8 cellular contexts compared by ENCODE assay signal in the genomic region with DNA sequence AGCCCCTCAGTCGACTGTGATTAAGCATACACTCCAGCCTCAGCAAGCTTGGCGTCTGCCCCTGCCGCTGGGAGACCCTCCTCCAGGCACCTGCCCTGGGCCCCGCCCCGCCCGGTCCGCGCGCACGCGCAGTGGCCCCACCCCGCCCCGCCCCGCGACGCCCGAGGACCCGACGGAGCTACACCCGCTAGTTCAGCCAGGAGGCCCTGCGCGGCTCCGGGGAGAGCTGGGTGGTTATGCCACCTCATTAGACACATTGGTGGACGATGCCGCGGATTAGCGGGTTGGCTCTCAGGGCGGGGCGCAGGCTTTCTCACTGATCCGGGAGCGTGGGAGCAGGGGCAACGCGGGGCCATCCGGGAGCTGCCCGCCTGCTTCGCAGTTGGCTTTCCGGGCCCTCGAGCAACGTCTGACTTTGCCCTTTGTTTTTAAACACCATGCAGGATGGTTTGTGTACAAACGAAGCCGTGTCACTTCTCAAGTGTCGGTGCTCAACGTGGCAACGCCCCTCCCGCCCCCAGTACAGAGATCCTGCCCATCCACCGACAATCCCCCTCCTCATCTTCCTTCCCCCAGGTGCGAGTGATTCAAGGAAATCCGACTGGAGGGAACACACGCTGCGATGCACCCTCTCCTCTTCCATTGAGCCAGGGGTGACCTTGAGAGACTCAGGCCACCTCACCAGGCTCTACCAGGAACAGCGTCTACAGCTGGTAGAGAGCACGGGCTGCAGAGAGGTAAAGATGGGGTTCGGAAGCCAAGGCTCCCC.
A peak's percentile ranks its signal among the peaks of the same experiment; 100 is the strongest.
DNase-seq lines count a peak whose midpoint lies in the region; ATAC-seq and TF ChIP-seq lines count a peak whose summit lies in the region.

No MANE protein-coding gene starts in this region.

- no peak for TF ChIP-seq CTCF in cardiac muscle cell (IDR thresholded peaks at IDR 0.05; ENCODE audit: low read depth, low read length)
- TF ChIP-seq CTCF in psoas muscle (IDR thresholded peaks at IDR 0.05), result no peak
- TF ChIP-seq CTCF in type B pancreatic cell (conservative IDR thresholded peaks at IDR 0.05), result no peak

- H3K36me3 ChIP-seq in cardiac muscle cell (no peaks in the 10 kb centered on the region), psoas muscle (ENCODE audit: insufficient read depth in 1 of 2, low read depth in 1 of 2) (no peaks in the 10 kb centered on the region)

- WGBS in psoas muscle, 3 donors, result 14 to 15% (median 15%) methylated on average over 49 to 53 of the region's 53 CpGs

- peaks cover 9% of the 10 kb centered on the region for H3K36me3 Mint-ChIP-seq in activated naive CD8-positive, alpha-beta T cell
- no peaks in the 10 kb centered on the region for H3K36me3 Mint-ChIP-seq in type B pancreatic cell

- H3K4me3 ChIP-seq in cardiac muscle cell (peak overlapping the region; percentile 21), psoas muscle (peak overlapping the region; percentile 57)

- ATAC-seq in HG03103 (IDR thresholded peaks at IDR 0.05; ENCODE audit: low read depth, unreplicated experiment) (peak; percentile 63), psoas muscle (peak; percentile 19 to 77 (median 64))

- H3K4me1 ChIP-seq in cardiac muscle cell (ENCODE audit: low read depth), result no peaks in the 10 kb centered on the region
- H3K4me1 ChIP-seq in psoas muscle, result no peaks in the 10 kb centered on the region

- DNase-seq in EL (peak; percentile 30), SHP77 treated with DMSO at 0.1 percent for 48 hours (lab: John Stamatoyannopoulos, UW) (peak; percentile 50), cardiac muscle cell (ENCODE audit: low read depth in 1 of 2, low spot score in 1 of 2) (peak; percentile 49 to 70), psoas muscle (peak; percentile 16 to 59), type B pancreatic cell (ENCODE audit: extremely low spot score, unreplicated experiment) (no peak), SIG-M5 (lab: John Stamatoyannopoulos, UW) (no peak)

- H3K27me3 Mint-ChIP-seq in activated naive CD8-positive, alpha-beta T cell, result no peaks in the 10 kb centered on the region
- H3K27me3 Mint-ChIP-seq in type B pancreatic cell, result peaks cover 26% of the 10 kb centered on the region

- H3K27ac ChIP-seq in cardiac muscle cell (no peak overlapping the region), psoas muscle (no peak overlapping the region)

- H3K9me3 ChIP-seq in cardiac muscle cell (ENCODE audit: low read depth) (no peaks in the 10 kb centered on the region), psoas muscle (peaks cover 4% of the 10 kb centered on the region)

- peaks cover 26% of the 10 kb centered on the region for H3K4me1 Mint-ChIP-seq in activated naive CD8-positive, alpha-beta T cell (ENCODE audit: low read depth)
- peaks cover 13% of the 10 kb centered on the region for H3K4me1 Mint-ChIP-seq in type B pancreatic cell (ENCODE audit: unreplicated experiment)

- peak overlapping the region; percentile 85 for H3K27ac Mint-ChIP-seq in activated naive CD8-positive, alpha-beta T cell
- H3K27ac Mint-ChIP-seq in type B pancreatic cell, result peak overlapping the region; percentile 50

- peaks cover 4% of the 10 kb centered on the region for H3K9me3 Mint-ChIP-seq in activated naive CD8-positive, alpha-beta T cell (ENCODE audit: low read depth)
- peaks cover 5% of the 10 kb centered on the region for H3K9me3 Mint-ChIP-seq in type B pancreatic cell

- peak overlapping the region; percentile 92 for H3K4me3 Mint-ChIP-seq in activated naive CD8-positive, alpha-beta T cell
- peak overlapping the region; percentile 83 for H3K4me3 Mint-ChIP-seq in type B pancreatic cell

- H3K27me3 ChIP-seq in cardiac muscle cell (peaks cover 5% of the 10 kb centered on the region), psoas muscle (ENCODE audit: insufficient read depth in 3 of 3, low read length in 2 of 3) (peaks cover 0 to 25% (median 3%) of the 10 kb centered on the region in 3 donors)

- intact Hi-C loops in psoas muscle (cut with DNase I), result no loop called here

Comparison
In these comparisons a context has a peak if more than half of its experiments do, and no peak if none do; other contexts are left out.
1. DNase-seq: peak in EL (single experiment), SHP77 treated with DMSO at 0.1 percent for 48 hours (single experiment), cardiac muscle cell (2 of 2) and psoas muscle (2 of 2); none in type B pancreatic cell (single experiment) and SIG-M5 (single experiment).